In genomic region chr3:152846572-152847202, GRCh38 we compare ENCODE assay signal across 1 cellular context. TPM values are rescaled to one million over a fixed set of nuclear protein-coding genes. Genes with fewer than 3 reads are reported as not detected.
"Had no signal": no experiment of that assay in that cellular context is flagged by ENCODE, and none has a peak within 500 bp of the region (broad histone marks: within the 10 kb centered on the region; RNA-seq: fewer than 3 reads in every experiment).

No MANE protein-coding gene starts in this region.

RNA-seq across cellular contexts. Expression of gene P2RY1, which starts 11.8 kb away (rescaled TPM):
- total RNA-seq: LHCN-M2 had no signal
